ENCODE assay signal across 13 cellular contexts in the genomic region with DNA sequence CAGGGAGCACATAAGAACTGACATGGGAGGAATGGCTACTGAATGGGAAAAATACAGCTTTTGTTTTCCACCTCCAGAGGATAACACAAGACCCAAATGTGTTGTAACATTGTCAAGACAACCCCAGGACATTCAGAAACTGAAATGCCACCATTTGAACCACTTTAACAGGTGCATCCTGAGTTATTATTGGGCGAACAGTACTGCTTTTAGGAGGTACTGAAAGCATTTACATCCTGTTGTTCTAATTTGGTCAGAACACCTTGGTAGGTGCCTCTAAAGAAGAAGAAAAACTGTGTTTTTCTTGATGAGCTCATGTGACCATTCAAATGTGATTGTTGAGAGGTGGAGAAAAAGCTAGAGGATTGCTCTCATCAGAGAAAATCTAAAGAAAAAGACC. TPM values are rescaled to one million over a fixed set of nuclear protein-coding genes. Genes with fewer than 3 reads are reported as not detected.
A peak's percentile ranks its signal among the peaks of the same experiment; 100 is the strongest.
DNase-seq lines count a peak whose midpoint lies in the region; ATAC-seq, FAIRE-seq and TF ChIP-seq lines count a peak whose summit lies in the region.
"Had no signal": no experiment of that assay in that cellular context is flagged by ENCODE, and none has a peak within 500 bp of the region (broad histone marks: within the 10 kb centered on the region; RNA-seq: fewer than 3 reads in every experiment).

No MANE protein-coding gene starts in this region.

- no peaks in the 10 kb centered on the region for H3K9me3 Mint-ChIP-seq in MCF 10A (ENCODE audit: unreplicated experiment)
- H3K9me3 Mint-ChIP-seq: T-helper 1 cell treated with Interleukin-12 subunit alpha and Interleukin-12 subunit beta and Interleukin-4 antibody, amounts not matched to agents 30 μg/mL and 1 μg/mL, for 36 hours had no signal

- BruUV-seq in MCF 10A (replicated peaks; lab: Mats Ljungman, UMichigan) = no TSS peak

- POLR2A ChIA-PET in MCF 10A (lab: Yijun Ruan, JAX) = interaction anchor here (1.6 kb wide), 1 partner anchor 57 kb away, joined by 6 read pairs; no protein-coding TSS in a partner anchor

- TF ChIP-seq CTCF in MCF 10A (IDR thresholded peaks at IDR 0.05; ENCODE audit: unreplicated experiment) = no peak

- no peaks in the 10 kb centered on the region for H3K79me2 ChIP-seq in trophoblast cell (ENCODE audit: control insufficient read depth, insufficient read depth, low read length, poor library complexity)

- no peak overlapping the region for H4K12ac ChIP-seq in trophoblast cell (ENCODE audit: low read depth, low read length)

- peak overlapping the region; percentile 74 for H3K4me2 ChIP-seq in BLaER1
- no peak overlapping the region for H3K4me2 ChIP-seq in trophoblast cell (ENCODE audit: low read length)
- H3K4me2 ChIP-seq: A549 had no signal

- no peak overlapping the region for H2AFZ ChIP-seq in trophoblast cell (ENCODE audit: insufficient read depth, low read length, poor library complexity)

- H2BK5ac ChIP-seq in trophoblast cell (ENCODE audit: low read depth, low read length, poor library complexity) = no peak overlapping the region

- no peaks in the 10 kb centered on the region for H3K79me1 ChIP-seq in trophoblast cell (ENCODE audit: low read length)

- no peaks in the 10 kb centered on the region for H3K27me3 Mint-ChIP-seq in MCF 10A (ENCODE audit: insufficient read depth, unreplicated experiment)

- no peak overlapping the region for H2BK12ac ChIP-seq in trophoblast cell (ENCODE audit: low read length)

- H3K36me3 Mint-ChIP-seq in MCF 10A (ENCODE audit: insufficient read depth, unreplicated experiment) = no peaks in the 10 kb centered on the region

- peak; percentile 88 for FAIRE-seq in GM19239 (lab: Jason Lieb, UNC)
- FAIRE-seq: A549 had no signal

- no peak overlapping the region for H4K91ac ChIP-seq in trophoblast cell (ENCODE audit: low read depth, low read length)

- H3K4me3 ChIP-seq in BLaER1 = no peak overlapping the region
- H3K4me3 ChIP-seq in trophoblast cell (ENCODE audit: low read depth, low read length) = no peak overlapping the region
- H3K4me3 ChIP-seq: A549, ascending aorta had no signal

- no peak overlapping the region for H3K14ac ChIP-seq in trophoblast cell (ENCODE audit: low read length)

- ATAC-seq in HG02623 (IDR thresholded peaks at IDR 0.05; ENCODE audit: unreplicated experiment) (peak; percentile 80), HG03378 (IDR thresholded peaks at IDR 0.05; ENCODE audit: unreplicated experiment) (peak; percentile 88)
- ATAC-seq: A549, HCT116 had no signal

- no peak overlapping the region for H4K8ac ChIP-seq in trophoblast cell (ENCODE audit: low read depth, low read length)

- H4K20me1 ChIP-seq in BLaER1 = no peaks in the 10 kb centered on the region

- no peak overlapping the region for H3K9ac ChIP-seq in BLaER1
- no peak overlapping the region for H3K9ac ChIP-seq in trophoblast cell (ENCODE audit: low read length)

- WGBS in trophoblast cell (ENCODE audit: extremely low coverage, insufficient coverage, insufficient read length) = no CpG with 5 or more reads among the region's 1 CpG

- H3K27ac Mint-ChIP-seq in MCF 10A (ENCODE audit: low read depth, unreplicated experiment) = no peak overlapping the region
- H3K27ac Mint-ChIP-seq: T-helper 1 cell treated with Interleukin-12 subunit alpha and Interleukin-12 subunit beta and Interleukin-4 antibody, amounts not matched to agents 30 μg/mL and 1 μg/mL, for 36 hours had no signal

- intact Hi-C loops in MCF 10A (cut with micrococcal nuclease) = no loop called here

- no peak overlapping the region for H3K18ac ChIP-seq in trophoblast cell (ENCODE audit: low read length)

- H3K27ac ChIP-seq in BLaER1 = no peak overlapping the region
- H3K27ac ChIP-seq in trophoblast cell (ENCODE audit: low read depth, low read length) = no peak overlapping the region
- H3K27ac ChIP-seq: A549, ascending aorta had no signal

- no peak overlapping the region for H3K23ac ChIP-seq in trophoblast cell (ENCODE audit: low read length)

- no peak overlapping the region for H2BK120ac ChIP-seq in trophoblast cell (ENCODE audit: insufficient read depth, low read length, poor library complexity)

- peaks cover 34% of the 10 kb centered on the region for H3K4me1 ChIP-seq in BLaER1
- H3K4me1 ChIP-seq in trophoblast cell (ENCODE audit: control insufficient read depth in 1 of 2, insufficient read depth in 2 of 2, low read length in 2 of 2) = peaks cover 2 to 5% of the 10 kb centered on the region in 2 experiments
- H3K4me1 ChIP-seq: ascending aorta had no signal

- H3K4me1 Mint-ChIP-seq in MCF 10A (ENCODE audit: insufficient read depth, unreplicated experiment) = no peaks in the 10 kb centered on the region

- H3K9me3 ChIP-seq in BLaER1 (peaks cover 5% of the 10 kb centered on the region; the same call in 1 of the 2 replicates), trophoblast cell (ENCODE audit: insufficient read depth, low read depth, low read length) (peaks cover 1% of the 10 kb centered on the region)
- H3K9me3 ChIP-seq: A549, ascending aorta had no signal

- H3K4ac ChIP-seq in trophoblast cell (ENCODE audit: low read depth, low read length) = no peak overlapping the region

- CTCF ChIA-PET in MCF 10A (lab: Yijun Ruan, JAX) = interaction anchor here (0.6 to 0.7 kb wide), 2 partner anchors 76 to 206 kb away, joined by 3 read pairs; no protein-coding TSS in a partner anchor

- DNase-seq in GM19239 (ENCODE audit: insufficient read length, low spot score) = no peak
- DNase-seq in trophoblast cell = no peak
- DNase-seq in MCF 10A (ENCODE audit: unreplicated experiment) = no peak
- no peak for DNase-seq in stimulated activated CD4-positive, alpha-beta T cell treated with anti-CD3 and anti-CD28 coated beads, Interleukin-4, amount 100 ng/mL, for 24 hours
- no peak for DNase-seq in NCI-H748 (lab: John Stamatoyannopoulos, UW; ENCODE audit: unreplicated experiment)
- DNase-seq: NCI-H69 had no signal

- H3K36me3 ChIP-seq in BLaER1 (no peaks in the 10 kb centered on the region), trophoblast cell (ENCODE audit: control insufficient read depth in 1 of 2, insufficient read depth in 2 of 2, low read length in 2 of 2) (no peaks in the 10 kb centered on the region)
- H3K36me3 ChIP-seq: ascending aorta had no signal

- H3K27me3 ChIP-seq in BLaER1 = no peaks in the 10 kb centered on the region
- H3K27me3 ChIP-seq in trophoblast cell (ENCODE audit: insufficient read depth, low read length) = no peaks in the 10 kb centered on the region
- H3K27me3 ChIP-seq: ascending aorta had no signal

- no peak overlapping the region for H2AK5ac ChIP-seq in trophoblast cell (ENCODE audit: low read length)

- no peak overlapping the region for H3K4me3 Mint-ChIP-seq in MCF 10A (ENCODE audit: unreplicated experiment)
- H3K4me3 Mint-ChIP-seq: T-helper 1 cell treated with Interleukin-12 subunit alpha and Interleukin-12 subunit beta and Interleukin-4 antibody, amounts not matched to agents 30 μg/mL and 1 μg/mL, for 36 hours had no signal

RNA-seq across cellular contexts. Expression of a gene that starts 6.4 kb away (rescaled TPM):
- 163 and 167 TPM in 2 replicates for polyA plus RNA-seq in trophoblast cell (2013)
- total RNA-seq in MCF 10A (2022) = 195 and 263 TPM in 2 replicates
